19 cellular contexts compared by ENCODE assay signal in the genomic region with DNA sequence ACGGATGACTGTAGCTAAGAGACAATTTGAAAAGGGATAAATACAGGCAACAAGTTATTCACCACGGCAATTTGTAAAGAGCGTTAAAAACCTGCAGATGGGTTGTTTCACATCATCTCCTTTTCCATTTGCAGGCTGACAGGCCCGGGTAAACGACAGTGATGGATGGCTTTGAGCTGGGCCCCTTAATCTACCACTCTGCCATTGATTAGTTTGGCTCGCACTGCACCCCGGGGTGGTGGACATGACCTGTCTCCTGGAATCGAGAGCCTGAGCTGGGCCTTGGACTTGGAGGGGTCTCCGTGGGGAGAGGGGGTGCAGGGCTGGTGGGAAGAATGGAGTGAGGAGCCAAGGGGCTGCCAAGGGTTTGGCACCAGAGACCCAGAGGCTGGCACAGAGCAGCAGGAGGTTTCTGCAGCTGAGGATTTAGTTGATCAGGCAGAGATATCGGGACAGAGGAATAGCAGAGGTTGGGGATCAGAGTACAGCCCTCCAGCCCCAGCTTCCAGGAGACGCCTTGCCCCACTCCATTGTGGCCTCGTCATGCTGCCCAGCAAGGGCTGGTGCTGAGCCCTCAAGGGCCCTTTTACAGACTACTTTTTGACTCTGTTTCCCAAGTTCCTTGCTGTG.
DNase-seq lines count a peak whose midpoint lies in the region; ATAC-seq and TF ChIP-seq lines count a peak whose summit lies in the region.
"Had no signal": no experiment of that assay in that cellular context is flagged by ENCODE, and none has a peak within 500 bp of the region (broad histone marks: within the 10 kb centered on the region; RNA-seq: fewer than 3 reads in every experiment).

No MANE protein-coding gene starts in this region.

- peaks cover 5% of the 10 kb centered on the region for H3K4me1 ChIP-seq in neural progenitor cell
- H3K4me1 ChIP-seq: HAP-1 had no signal

- CTCF ChIA-PET in GM10248 (lab: Yijun Ruan, JAX) = interaction anchor here (1.3 kb wide), 1 partner anchor 14 kb away, joined by 4 read pairs; no protein-coding TSS in a partner anchor

- H4K20me1 ChIP-seq in neural progenitor cell (ENCODE audit: low read depth) = no peaks in the 10 kb centered on the region

- H3K4me2 ChIP-seq in neural progenitor cell = no peak overlapping the region
- H3K4me2 ChIP-seq: KMS-11 had no signal

- H3K4me1 Mint-ChIP-seq in brain (peaks cover 45% of the 10 kb centered on the region), neural progenitor cell (peaks cover 25% of the 10 kb centered on the region)
- H3K4me1 Mint-ChIP-seq: CD14-positive monocyte had no signal

- H3K9me3 ChIP-seq in neural progenitor cell (ENCODE audit: low read depth) = no peaks in the 10 kb centered on the region
- H3K9me3 ChIP-seq: HAP-1 had no signal

- H3K9me3 Mint-ChIP-seq in brain (peaks cover 4 to 18% (median 7%) of the 10 kb centered on the region in 5 experiments), neural progenitor cell (peaks cover 18% of the 10 kb centered on the region)

- ATAC-seq in HG02588 (IDR thresholded peaks at IDR 0.05; ENCODE audit: unreplicated experiment) = no peak
- no peak for ATAC-seq in HG03460 (IDR thresholded peaks at IDR 0.05; ENCODE audit: unreplicated experiment)
- ATAC-seq: HepG2, Panc1, Right ventricle myocardium inferior had no signal

- H3K36me3 Mint-ChIP-seq in brain (no peaks in the 10 kb centered on the region), neural progenitor cell (peaks cover 1% of the 10 kb centered on the region)
- H3K36me3 Mint-ChIP-seq: CD14-positive monocyte had no signal

- peak overlapping the region; percentile 14 to 71 (median 70) for H3K4me3 Mint-ChIP-seq in brain
- peak overlapping the region; percentile 63 for H3K4me3 Mint-ChIP-seq in neural progenitor cell

- no peak for TF ChIP-seq CTCF in brain (conservative IDR thresholded peaks at IDR 0.05)
- TF ChIP-seq CTCF in neural progenitor cell (IDR thresholded peaks at IDR 0.05) = no peak
- no peak for TF ChIP-seq CTCF in GM10248 (IDR thresholded peaks at IDR 0.05; ENCODE audit: control extremely low read depth, extremely low read depth, low read depth, missing control alignments)

- H3K36me3 ChIP-seq in H7 (replicated peaks; ENCODE audit: control insufficient read depth, insufficient read depth, low read length) (no peaks in the 10 kb centered on the region), neural progenitor cell (no peaks in the 10 kb centered on the region)
- H3K36me3 ChIP-seq: HAP-1 had no signal

- H3K27ac ChIP-seq in neural progenitor cell = no peak overlapping the region
- H3K27ac ChIP-seq: KMS-11, SK-N-MC had no signal

- H3F3A ChIP-seq in neural progenitor cell (ENCODE audit: low read depth) = no peaks in the 10 kb centered on the region

- POLR2A ChIA-PET in GM10248 (lab: Yijun Ruan, JAX) = no interaction called here

- H3K79me2 ChIP-seq in neural progenitor cell (ENCODE audit: low read depth) = no peaks in the 10 kb centered on the region

- H3K27ac Mint-ChIP-seq in brain = peak overlapping the region in 3 of 5 experiments; percentile 11 to 87 (median 77)
- H3K27ac Mint-ChIP-seq in neural progenitor cell = no peak overlapping the region
- H3K27ac Mint-ChIP-seq: CD14-positive monocyte had no signal

- no peak overlapping the region for H3K4me3 ChIP-seq in H7 (ENCODE audit: insufficient read depth, low read depth, low read length)
- H3K4me3 ChIP-seq in neural progenitor cell = no peak overlapping the region
- H3K4me3 ChIP-seq: HAP-1, SK-N-MC had no signal

- H2AFZ ChIP-seq in neural progenitor cell (replicated peaks) = no peak overlapping the region

- H3K27me3 Mint-ChIP-seq in brain = peaks cover 7% of the 10 kb centered on the region
- peaks cover 19% of the 10 kb centered on the region for H3K27me3 Mint-ChIP-seq in neural progenitor cell (ENCODE audit: insufficient read depth, low read depth)

- peak; percentile 64 for DNase-seq in H7
- peak; percentile 47 for DNase-seq in NCI-H2227 (lab: John Stamatoyannopoulos, UW; ENCODE audit: unreplicated experiment)
- no peak for DNase-seq in neural progenitor cell (ENCODE audit: low spot score)
- DNase-seq in GM10248 (ENCODE audit: extremely low spot score) = no peak
- DNase-seq: COR-L47, DMS153, NCI-H1694, NCI-H2107, NCI-H446 had no signal

- no peak overlapping the region for H3K9ac ChIP-seq in neural progenitor cell
- H3K9ac ChIP-seq: KMS-11 had no signal

- H3K27me3 ChIP-seq in H7 (ENCODE audit: control insufficient read depth, insufficient read depth, low read length) = no peaks in the 10 kb centered on the region; the same call in 1 of the 2 replicates
- no peaks in the 10 kb centered on the region for H3K27me3 ChIP-seq in neural progenitor cell

Comparison
In these comparisons a context has a peak if more than half of its experiments do, and no peak if none do; other contexts are left out.
1. DNase-seq: peak in H7 (single experiment) and NCI-H2227 (single experiment); none in neural progenitor cell (single experiment) and GM10248 (single experiment).